Comparison of ENCODE assay signal across 24 cellular contexts in genomic region chr5:147689436-147689835, GRCh38.
A peak's percentile ranks its signal among the peaks of the same experiment; 100 is the strongest.
DNase-seq lines count a peak whose midpoint lies in the region; ATAC-seq and TF ChIP-seq lines count a peak whose summit lies in the region.
"Had no signal": no experiment of that assay in that cellular context is flagged by ENCODE, and none has a peak within 500 bp of the region (broad histone marks: within the 10 kb centered on the region; RNA-seq: fewer than 3 reads in every experiment).

No MANE protein-coding gene starts in this region.

- H3K27ac ChIP-seq in left lung: no peak overlapping the region
- H3K27ac ChIP-seq in substantia nigra (ENCODE audit: low read depth, low read length, poor library complexity, severe bottlenecking): peak overlapping the region; percentile 24
- H3K27ac ChIP-seq: breast epithelium had no signal

- no peak overlapping the region for H3K4me3 ChIP-seq in left lung
- H3K4me3 ChIP-seq: breast epithelium, thoracic aorta had no signal

- intact Hi-C loops in left lung (cut with DNase I): no loop called here

- H3K27me3 ChIP-seq in left lung: no peaks in the 10 kb centered on the region
- H3K27me3 ChIP-seq: breast epithelium had no signal

- H3K9me3 ChIP-seq in left lung: no peaks in the 10 kb centered on the region
- H3K9me3 ChIP-seq: breast epithelium, thoracic aorta had no signal

- in situ Hi-C loops in SK-MEL-5 (cut with HindIII; ENCODE audit: low pct_unique_long_range_greater_than_20kb, low sequenced_read_pairs): no loop called here

- DNase-seq in SK-MEL-5 (ENCODE audit: low read depth, low spot score) (peak; percentile 17), astrocyte of the hippocampus (ENCODE audit: low read depth, low spot score) (peak; percentile 16), left lung (no peak), substantia nigra (lab: John Stamatoyannopoulos, UW) (peak in 1 of 49 donors; percentile 23), AG08395 (ENCODE audit: low spot score) (no peak), NCI-H2107 (lab: John Stamatoyannopoulos, UW) (no peak)
- DNase-seq: activated CD4-positive, alpha-beta T cell treated with anti-CD3 and anti-CD28 coated beads for 4 hours; activated CD8-positive, alpha-beta memory T cell treated with anti-CD3 and anti-CD28 coated beads for 24 hours; activated gamma-delta T cell; activated T-cell treated with anti-CD3 and anti-CD28 coated beads, Interleukin-2, amount 50 U/mL, for 1 hour; AML-193; CD8-positive, alpha-beta memory T cell; cortex of kidney; DMS153; endodermal cell; Kasumi-1; NCI-H1694; stimulated activated CD4-positive, alpha-beta T cell treated with anti-CD3 and anti-CD28 coated beads, Interleukin-2, amount 100 ng/mL, for 48 hours had no signal

- no peaks in the 10 kb centered on the region for H3K4me1 ChIP-seq in left lung
- H3K4me1 ChIP-seq: breast epithelium had no signal

- TF ChIP-seq CTCF in left lung (IDR thresholded peaks at IDR 0.05): no peak

- H3K36me3 ChIP-seq in left lung: no peaks in the 10 kb centered on the region
- H3K36me3 ChIP-seq: breast epithelium, thoracic aorta had no signal

- peak; percentile 12 for ATAC-seq in left lung
- ATAC-seq in GM21526 (IDR thresholded peaks at IDR 0.05; ENCODE audit: low FRiP score, unreplicated experiment): no peak
- ATAC-seq: HepG2; Panc1; stimulated activated memory B cell treated with anti-CD40 and anti-IgM and Interleukin-4, amounts not matched to agents 10 μg/mL and 1 μg/mL and 100 μg/mL, for 72 hours had no signal

Comparison
In these comparisons a context has a peak if more than half of its experiments do, and no peak if none do; other contexts are left out.
1. DNase-seq: peak in SK-MEL-5 (single experiment) and astrocyte of the hippocampus (single experiment); none in left lung (0 of 2), AG08395 (single experiment) and NCI-H2107 (single experiment).